ENCODE assay signal across 20 cellular contexts in the genomic region with DNA sequence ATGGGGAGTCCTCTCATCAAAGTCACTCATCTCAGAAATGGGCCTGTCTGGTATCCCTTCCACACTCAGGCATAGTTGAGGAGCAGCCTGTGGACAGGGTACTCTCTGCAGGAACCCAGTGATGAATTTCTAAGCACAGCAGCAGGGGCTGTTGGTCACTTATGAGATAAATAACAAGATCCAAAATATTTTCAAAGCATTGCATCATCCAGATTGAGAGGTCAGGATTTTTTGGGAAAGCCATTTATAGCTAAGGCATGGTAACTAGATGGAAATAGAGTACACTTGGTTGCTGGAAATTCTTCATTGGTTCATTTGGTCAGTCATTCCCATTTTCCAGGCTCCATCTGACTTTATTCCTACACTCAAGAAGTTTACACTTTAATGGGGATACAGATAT.
"Had no signal": no experiment of that assay in that cellular context is flagged by ENCODE, and none has a peak within 500 bp of the region (broad histone marks: within the 10 kb centered on the region; RNA-seq: fewer than 3 reads in every experiment).

No MANE protein-coding gene starts in this region.

- H3K4me1 Mint-ChIP-seq: activated naive CD4-positive, alpha-beta T cell treated with anti-CD3 and anti-CD28 coated beads, Interleukin-2, amount 50 U/mL, for 24 hours had no signal

- H3K4me3 Mint-ChIP-seq: activated naive CD4-positive, alpha-beta T cell treated with anti-CD3 and anti-CD28 coated beads, Interleukin-2, amount 50 U/mL, for 24 hours; activated T-cell treated with anti-CD3 and anti-CD28 coated beads, Interleukin-2, amount 50 U/mL, for 72 hours; dendritic cell treated with granulocyte-macrophage colony-stimulating factor and Interleukin-4, amounts not matched to agents 40 ng/mL and 50 ng/mL, for 4 days; effector memory CD8-positive, alpha-beta T cell; nephron had no signal

- H3K36me3 Mint-ChIP-seq: activated naive CD4-positive, alpha-beta T cell treated with anti-CD3 and anti-CD28 coated beads, Interleukin-2, amount 50 U/mL, for 24 hours had no signal

- H3K27me3 Mint-ChIP-seq: dendritic cell treated with granulocyte-macrophage colony-stimulating factor and Interleukin-4, amounts not matched to agents 40 ng/mL and 50 ng/mL, for 4 days had no signal

- H3K4me3 ChIP-seq: lower lobe of right lung, sigmoid colon, thyroid gland had no signal

- H3K27ac Mint-ChIP-seq: activated naive CD4-positive, alpha-beta T cell treated with anti-CD3 and anti-CD28 coated beads, Interleukin-2, amount 50 U/mL, for 24 hours; activated T-cell treated with anti-CD3 and anti-CD28 coated beads, Interleukin-2, amount 50 U/mL, for 72 hours; dendritic cell treated with granulocyte-macrophage colony-stimulating factor and Interleukin-4, amounts not matched to agents 40 ng/mL and 50 ng/mL, for 4 days; effector memory CD8-positive, alpha-beta T cell; nephron had no signal

- H3K36me3 ChIP-seq: lower lobe of right lung, sigmoid colon, thyroid gland had no signal

- H3K27ac ChIP-seq: foreskin keratinocyte, lower lobe of right lung, sigmoid colon, thyroid gland, VCaP had no signal

- H3K27me3 ChIP-seq: foreskin keratinocyte, sigmoid colon, thyroid gland had no signal

- DNase-seq: activated CD4-positive, alpha-beta T cell treated with anti-CD3 and anti-CD28 coated beads for 1 hour; activated CD8-positive, alpha-beta memory T cell treated with anti-CD3 and anti-CD28 coated beads for 24 hours; activated gamma-delta T cell; activated T-cell treated with anti-CD3 and anti-CD28 coated beads, Interleukin-2, amount 50 U/mL, for 72 hours; effector memory CD8-positive, alpha-beta T cell; foreskin keratinocyte; hypothalamus; lower lobe of right lung; nucleus accumbens; sigmoid colon; stimulated activated CD4-positive, alpha-beta T cell treated with anti-CD3 and anti-CD28 coated beads, Interleukin-12 subunit alpha, Interleukin-12 subunit beta, amount 100 ng/mL, for 4 hours; stimulated activated CD4-positive, alpha-beta T cell treated with anti-CD3 and anti-CD28 coated beads, Interleukin-1b, Interleukin-23, amount 100 ng/mL, for 48 hours; stimulated activated CD8-positive, alpha-beta memory T cell treated with anti-CD3 and anti-CD28 coated beads, Interleukin-4, amount 100 ng/mL, for 48 hours; stimulated activated naive CD4-positive, alpha-beta T cell; T-helper 2 cell; thyroid gland had no signal

- H3K9me3 ChIP-seq: lower lobe of right lung, sigmoid colon, thyroid gland had no signal

- H3K4me1 ChIP-seq: foreskin keratinocyte, lower lobe of right lung, sigmoid colon, thyroid gland had no signal

- H3K9me3 Mint-ChIP-seq: activated naive CD4-positive, alpha-beta T cell treated with anti-CD3 and anti-CD28 coated beads, Interleukin-2, amount 50 U/mL, for 24 hours; activated T-cell treated with anti-CD3 and anti-CD28 coated beads, Interleukin-2, amount 50 U/mL, for 72 hours; dendritic cell treated with granulocyte-macrophage colony-stimulating factor and Interleukin-4, amounts not matched to agents 40 ng/mL and 50 ng/mL, for 4 days; effector memory CD8-positive, alpha-beta T cell; nephron had no signal

- ATAC-seq: activated T-cell treated with anti-CD3 and anti-CD28 coated beads, Interleukin-2, amount 50 U/mL, for 72 hours; effector memory CD8-positive, alpha-beta T cell; foreskin keratinocyte; lower lobe of right lung had no signal
